8 cellular contexts compared by ENCODE assay signal in genomic region chr9:130171226-130172148, GRCh38. TPM values are rescaled to one million over a fixed set of nuclear protein-coding genes. Genes with fewer than 3 reads are reported as not detected.
DNase-seq lines count a peak whose midpoint lies in the region; ATAC-seq, FAIRE-seq and TF ChIP-seq lines count a peak whose summit lies in the region.

No MANE protein-coding gene starts in this region.

- peaks cover 29% of the 10 kb centered on the region for H3K4me1 ChIP-seq in NT2/D1 (ENCODE audit: insufficient read depth, insufficient read length)

- H3K79me2 ChIP-seq in neural cell (replicated peaks; ENCODE audit: insufficient read depth, low read length): peaks cover 26% of the 10 kb centered on the region

- H3K27ac ChIP-seq in neural cell (ENCODE audit: low read length): peak overlapping the region; percentile 46

- TF ChIP-seq CTCF in BJ (IDR thresholded peaks at IDR 0.05; ENCODE audit: insufficient read depth, low read depth, low read length) (no peak), endothelial cell (IDR thresholded peaks at IDR 0.05; ENCODE audit: unreplicated experiment) (no peak), neural cell (IDR thresholded peaks at IDR 0.05; ENCODE audit: poor library complexity, severe bottlenecking) (no peak)

- no peak for TF ChIP-seq RAD21 in neural cell (conservative IDR thresholded peaks at IDR 0.05)

- H2AFZ ChIP-seq in neural cell (ENCODE audit: low read depth, low read length): peak overlapping the region; percentile 85

- peaks cover 3% of the 10 kb centered on the region for H3K36me3 ChIP-seq in BJ (ENCODE audit: control insufficient read depth, insufficient read depth, low read length)
- peaks cover 28% of the 10 kb centered on the region for H3K36me3 ChIP-seq in NT2/D1 (ENCODE audit: insufficient read depth, insufficient read length, low read length)
- H3K36me3 ChIP-seq in neural cell (ENCODE audit: insufficient read depth, low read length): no peaks in the 10 kb centered on the region

- no peaks in the 10 kb centered on the region for H3K9me3 Mint-ChIP-seq in endothelial cell (ENCODE audit: unreplicated experiment)

- H3F3A ChIP-seq in neural cell (ENCODE audit: insufficient read depth, low read length, poor library complexity, severe bottlenecking): no peaks in the 10 kb centered on the region

- H3K9me2 ChIP-seq in neural cell (ENCODE audit: insufficient read depth, low read length): no peaks in the 10 kb centered on the region

- H3K27me3 ChIP-seq in BJ (ENCODE audit: control insufficient read depth, insufficient read depth, low read length) (no peaks in the 10 kb centered on the region), NT2/D1 (ENCODE audit: insufficient read depth, insufficient read length) (no peaks in the 10 kb centered on the region), neural cell (ENCODE audit: insufficient read depth, low read depth, low read length) (no peaks in the 10 kb centered on the region)

- H4K20me1 ChIP-seq in neural cell (ENCODE audit: insufficient read depth): no peaks in the 10 kb centered on the region

- H3K4me3 ChIP-seq in BJ (ENCODE audit: low read depth, low read length): peak overlapping the region; percentile 39
- peak overlapping the region; percentile 68 for H3K4me3 ChIP-seq in NT2/D1 (ENCODE audit: insufficient read length, low read depth)
- peak overlapping the region; percentile 76 for H3K4me3 ChIP-seq in neural cell (ENCODE audit: low read length)

- DNase-seq in BJ (ENCODE audit: low read depth) (no peak), NT2/D1 (ENCODE audit: low read depth, low spot score) (no peak), endothelial cell (ENCODE audit: low spot score) (no peak), H54 (ENCODE audit: insufficient read length, low spot score) (no peak), globus pallidus (ENCODE audit: low spot score) (no peak), GM19239 (ENCODE audit: insufficient read length, low spot score) (no peak)

- peak overlapping the region; percentile 92 for H3K9ac ChIP-seq in NT2/D1 (ENCODE audit: insufficient read length, low read depth)
- H3K9ac ChIP-seq in neural cell (ENCODE audit: low read length): peak overlapping the region; percentile 79

- no peak for TF ChIP-seq EP300 in neural cell (conservative IDR thresholded peaks at IDR 0.05; ENCODE audit: poor library complexity, severe bottlenecking)

- H3K4me1 Mint-ChIP-seq in endothelial cell (ENCODE audit: unreplicated experiment): peaks cover 4% of the 10 kb centered on the region

- peak overlapping the region; percentile 82 for H3K4me2 ChIP-seq in neural cell (ENCODE audit: low read length)

- peaks cover 4% of the 10 kb centered on the region for H3K36me3 Mint-ChIP-seq in endothelial cell (ENCODE audit: low read depth, unreplicated experiment)

- CTCF ChIA-PET in BJ (lab: Yijun Ruan, JAX): interaction anchor here (0.7 to 1.1 kb wide), 2 partner anchors 16 to 29 kb away, joined by 3 to 5 read pairs; no protein-coding TSS in a partner anchor

- H3K27me3 Mint-ChIP-seq in endothelial cell (ENCODE audit: unreplicated experiment): peaks cover 15% of the 10 kb centered on the region

- H3K27ac Mint-ChIP-seq in endothelial cell (ENCODE audit: unreplicated experiment): no peak overlapping the region

- POLR2A ChIA-PET in BJ (lab: Charles Lee): no interaction called here

- no peak for ATAC-seq in GM18858 (IDR thresholded peaks at IDR 0.05; ENCODE audit: unreplicated experiment)

- no peak for TF ChIP-seq POLR2A in H54 (IDR thresholded peaks at IDR 0.05; ENCODE audit: low read depth, low read length)

- FAIRE-seq in H54 (lab: Jason Lieb, UNC): no peak
- no peak for FAIRE-seq in GM19239 (lab: Jason Lieb, UNC)

- H3K4me3 Mint-ChIP-seq in endothelial cell (ENCODE audit: unreplicated experiment): peak overlapping the region; percentile 93

- H3K9me3 ChIP-seq in NT2/D1 (ENCODE audit: insufficient read depth, low read length) (no peaks in the 10 kb centered on the region), neural cell (ENCODE audit: low read length) (no peaks in the 10 kb centered on the region)

TF ChIP-seq in neural cell, 6 proteins besides CTCF, POLR2A, EP300 and RAD21:
- no peak for TF ChIP-seq TAF1 (IDR thresholded peaks at IDR 0.05; ENCODE audit: low read depth)
- TF ChIP-seq MXI1 (conservative IDR thresholded peaks at IDR 0.05; ENCODE audit: poor library complexity, severe bottlenecking): no peak
- TF ChIP-seq POLR2AphosphoS5 (IDR thresholded peaks at IDR 0.05): no peak
- no peak for TF ChIP-seq EZH2 (IDR thresholded peaks at IDR 0.05; ENCODE audit: borderline replicate concordance, insufficient read depth, low read length, poor library complexity, severe bottlenecking)
- no peak for TF ChIP-seq SMC3 (conservative IDR thresholded peaks at IDR 0.05; ENCODE audit: poor library complexity)
- TF ChIP-seq REST (IDR thresholded peaks at IDR 0.05; ENCODE audit: borderline replicate concordance): no peak

RNA-seq across cellular contexts. Expression of gene NCS1, which starts 0.7 kb away (rescaled TPM):
- 54.4 and 67.7 TPM in 2 replicates for polyA plus RNA-seq in BJ (2011; rRNA removed)
- 37.3 and 62.4 TPM in 2 replicates for polyA minus RNA-seq in BJ (2011; rRNA and poly(A)+ RNA removed)
- total RNA-seq in endothelial cell (ENCODE audit: unreplicated experiment): 20.1 TPM
- polyA plus RNA-seq in neural cell: 73.3 and 82.1 TPM in 2 replicates
- polyA minus RNA-seq in neural cell: 135 and 153 TPM in 2 replicates
